11 cellular contexts compared by ENCODE assay signal in the genomic region with DNA sequence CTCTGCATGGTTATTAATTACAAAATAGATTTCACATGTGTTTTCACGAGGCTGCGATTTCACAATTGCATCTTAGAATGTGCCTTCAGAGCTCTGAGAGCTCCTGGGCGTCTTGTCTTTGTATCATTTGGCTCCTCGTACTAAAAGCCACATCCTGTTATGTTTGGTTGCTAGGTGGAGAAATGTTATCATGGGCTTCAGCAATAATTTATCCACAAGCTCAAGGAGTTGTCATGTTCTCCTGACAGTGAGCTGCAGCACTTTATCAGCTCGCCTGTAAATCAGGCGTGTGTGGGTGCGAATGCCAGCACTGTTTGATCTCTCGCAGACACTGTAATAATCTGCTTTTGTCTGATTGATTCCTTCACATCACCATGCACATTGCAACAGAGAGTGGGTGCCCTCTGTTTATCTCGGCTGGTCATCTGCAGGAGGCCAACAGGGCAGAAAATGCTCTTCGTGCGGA.
DNase-seq lines count a peak whose midpoint lies in the region; ATAC-seq, FAIRE-seq and TF ChIP-seq lines count a peak whose summit lies in the region.
"Had no signal": no experiment of that assay in that cellular context is flagged by ENCODE, and none has a peak within 500 bp of the region (broad histone marks: within the 10 kb centered on the region; RNA-seq: fewer than 3 reads in every experiment).

No MANE protein-coding gene starts in this region.

- no peaks in the 10 kb centered on the region for H3K27me3 Mint-ChIP-seq in activated T-cell treated with anti-CD3 and anti-CD28 coated beads, Interleukin-2, amount 50 U/mL, for 4 hours (ENCODE audit: low read depth)
- peaks cover 8% of the 10 kb centered on the region for H3K27me3 Mint-ChIP-seq in type B pancreatic cell

- no peaks in the 10 kb centered on the region for H3K27me3 ChIP-seq in mammary epithelial cell (ENCODE audit: insufficient read depth, low read length)

- H3K9me3 ChIP-seq in mammary epithelial cell (replicated peaks; ENCODE audit: insufficient read depth, low read length), result peaks cover 11% of the 10 kb centered on the region

- no peak overlapping the region for H3K27ac ChIP-seq in mammary epithelial cell (ENCODE audit: insufficient read depth, low read depth, low read length)

- H2AFZ ChIP-seq in mammary epithelial cell (ENCODE audit: low read depth, low read length), result no peak overlapping the region

- intact Hi-C loops in mammary epithelial cell (cut with micrococcal nuclease), result no loop called here

- no peak for TF ChIP-seq CTCF in type B pancreatic cell (conservative IDR thresholded peaks at IDR 0.05)
- TF ChIP-seq CTCF in D721Med (IDR thresholded peaks at IDR 0.05; ENCODE audit: insufficient read depth, missing control alignments), result no peak
- no peak for TF ChIP-seq CTCF in mammary epithelial cell (conservative IDR thresholded peaks at IDR 0.05 in 1 of 2, IDR thresholded peaks at IDR 0.05 in 1 of 2; ENCODE audit: extremely low read depth in 1 of 2, insufficient read depth in 1 of 2, low read depth in 1 of 2, low read length in 2 of 2)

- no TSS peak for BruUV-seq in mammary epithelial cell (replicated peaks; lab: Mats Ljungman, UMichigan)

- in situ Hi-C loops in mammary epithelial cell (cut with MboI; ENCODE audit: low sequenced_read_pairs in 2 of 2), result no loop called here

- peak; percentile 71 to 77 for ATAC-seq in activated T-cell treated with anti-CD3 and anti-CD28 coated beads, Interleukin-2, amount 50 U/mL, for 4 hours
- no peak for ATAC-seq in GM18517 (IDR thresholded peaks at IDR 0.05; ENCODE audit: unreplicated experiment)

- H3K9me3 Mint-ChIP-seq in activated T-cell treated with anti-CD3 and anti-CD28 coated beads, Interleukin-2, amount 50 U/mL, for 4 hours, result peaks cover 15% of the 10 kb centered on the region
- H3K9me3 Mint-ChIP-seq in type B pancreatic cell, result peaks cover 5% of the 10 kb centered on the region

- H4K20me1 ChIP-seq in mammary epithelial cell (ENCODE audit: insufficient read depth, low read length), result no peaks in the 10 kb centered on the region

- H3K4me3 Mint-ChIP-seq in activated T-cell treated with anti-CD3 and anti-CD28 coated beads, Interleukin-2, amount 50 U/mL, for 4 hours, result peak overlapping the region; percentile 66
- H3K4me3 Mint-ChIP-seq in type B pancreatic cell, result peak overlapping the region; percentile 35
- H3K4me3 Mint-ChIP-seq: neural crest cell had no signal

- no peak overlapping the region for H3K9ac ChIP-seq in mammary epithelial cell (ENCODE audit: insufficient read depth, low read length)

- H3K4me1 ChIP-seq in mammary epithelial cell (ENCODE audit: insufficient read depth, low read length), result no peaks in the 10 kb centered on the region

- dilution Hi-C loops in mammary epithelial cell (cut with HindIII; ENCODE audit: low sequenced_read_pairs), result no loop called here

- no peak overlapping the region for H3K4me2 ChIP-seq in mammary epithelial cell (ENCODE audit: insufficient read depth, low read depth, low read length)

- H3K79me2 ChIP-seq in mammary epithelial cell (ENCODE audit: insufficient read depth, low read length), result no peaks in the 10 kb centered on the region

- no peaks in the 10 kb centered on the region for H3K36me3 ChIP-seq in mammary epithelial cell (ENCODE audit: insufficient read depth, low read length)

- CTCF ChIA-PET in mammary epithelial cell (lab: Charles Lee; ENCODE audit: low non-redundant PET), result no interaction called here

- peaks cover 4% of the 10 kb centered on the region for H3K36me3 Mint-ChIP-seq in activated T-cell treated with anti-CD3 and anti-CD28 coated beads, Interleukin-2, amount 50 U/mL, for 4 hours (ENCODE audit: insufficient read depth)
- H3K36me3 Mint-ChIP-seq in type B pancreatic cell, result no peaks in the 10 kb centered on the region

- peak overlapping the region; percentile 78 for H3K27ac Mint-ChIP-seq in type B pancreatic cell

- WGBS in mammary epithelial cell (ENCODE audit: low coverage, missing lambda C conversion rate), result 65% methylated on average over 11 of the region's 11 CpGs

- peak; percentile 58 for DNase-seq in NK-92 treated with Interleukin-12 subunit alpha and Interleukin-12 subunit beta, amount 100 ng/mL, for 24 hours (lab: John Stamatoyannopoulos, UW)
- DNase-seq in NK-92 (lab: John Stamatoyannopoulos, UW; ENCODE audit: unreplicated experiment) (no peak), kidney glomerular epithelial cell (lab: John Stamatoyannopoulos, UW) (peak; percentile 5), type B pancreatic cell (ENCODE audit: extremely low spot score, unreplicated experiment) (no peak), D721Med (ENCODE audit: insufficient read length, low spot score) (no peak), mammary epithelial cell (no peak)
- DNase-seq in activated T-cell treated with anti-CD3 and anti-CD28 coated beads, Interleukin-2, amount 50 U/mL, for 4 hours, result peak; percentile 42
- DNase-seq: NCI-H345 had no signal

- no peak for FAIRE-seq in D721Med (lab: Jason Lieb, UNC)
- FAIRE-seq: A204.1 had no signal

- no peak overlapping the region for H3K4me3 ChIP-seq in mammary epithelial cell (replicated peaks in 1 of 3; ENCODE audit: insufficient read depth in 1 of 3, low read depth in 2 of 3, low read length in 3 of 3)

- peaks cover 81% of the 10 kb centered on the region for H3K4me1 Mint-ChIP-seq in activated T-cell treated with anti-CD3 and anti-CD28 coated beads, Interleukin-2, amount 50 U/mL, for 4 hours (ENCODE audit: low read depth)
- H3K4me1 Mint-ChIP-seq in type B pancreatic cell (ENCODE audit: unreplicated experiment), result peaks cover 18% of the 10 kb centered on the region

Comparison
In these comparisons a context has a peak if more than half of its experiments do, and no peak if none do; other contexts are left out.
1. DNase-seq: peak in NK-92 treated with Interleukin-12 subunit alpha and Interleukin-12 subunit beta, amount 100 ng/mL, for 24 hours (single experiment), activated T-cell treated with anti-CD3 and anti-CD28 coated beads, Interleukin-2, amount 50 U/mL, for 4 hours (single experiment) and kidney glomerular epithelial cell (single experiment); none in NK-92 (single experiment), type B pancreatic cell (single experiment), D721Med (single experiment) and mammary epithelial cell (single experiment).